In genomic region chr11:13286247-13286821, GRCh38 we compare ENCODE assay signal across 26 cellular contexts. TPM values are rescaled to one million over a fixed set of nuclear protein-coding genes. Genes with fewer than 3 reads are reported as not detected.
DNase-seq lines count a peak whose midpoint lies in the region; ATAC-seq and TF ChIP-seq lines count a peak whose summit lies in the region.
"Had no signal": no experiment of that assay in that cellular context is flagged by ENCODE, and none has a peak within 500 bp of the region (broad histone marks: within the 10 kb centered on the region; RNA-seq: fewer than 3 reads in every experiment).

No MANE protein-coding gene starts in this region.

- peaks cover 13% of the 10 kb centered on the region for H3K36me3 Mint-ChIP-seq in activated CD4-positive, alpha-beta T cell treated with anti-CD3 and anti-CD28 coated beads, Interleukin-2, amount 10 ng/mL, durations not matched to agents 24 days and 14 days (ENCODE audit: low read depth)
- peaks cover 13% of the 10 kb centered on the region for H3K36me3 Mint-ChIP-seq in CD4-positive, alpha-beta T cell (ENCODE audit: low read depth)
- H3K36me3 Mint-ChIP-seq in activated naive CD8-positive, alpha-beta T cell treated with anti-CD3 and anti-CD28 coated beads, Interleukin-2, amount 10 ng/mL, durations not matched to agents 7 days and 5 days, result peaks cover 26% of the 10 kb centered on the region

- WGBS in psoas muscle, 3 donors, result 28 to 70% (median 35%) methylated on average over 2 of the region's 2 CpGs

- H3K27me3 ChIP-seq in CD4-positive, alpha-beta T cell (ENCODE audit: control insufficient read depth, insufficient read depth, low read length), result no peaks in the 10 kb centered on the region
- no peaks in the 10 kb centered on the region for H3K27me3 ChIP-seq in psoas muscle (ENCODE audit: insufficient read depth in 3 of 3, low read length in 2 of 3)
- H3K27me3 ChIP-seq: esophagus muscularis mucosa, transverse colon had no signal

- H3K27ac Mint-ChIP-seq in activated CD4-positive, alpha-beta T cell treated with anti-CD3 and anti-CD28 coated beads, Interleukin-2, amount 10 ng/mL, durations not matched to agents 24 days and 14 days, result peak overlapping the region; percentile 81
- H3K27ac Mint-ChIP-seq in CD4-positive, alpha-beta T cell, result peak overlapping the region; percentile 27
- H3K27ac Mint-ChIP-seq in activated naive CD8-positive, alpha-beta T cell treated with anti-CD3 and anti-CD28 coated beads, Interleukin-2, amount 10 ng/mL, durations not matched to agents 7 days and 5 days, result peak overlapping the region; percentile 50
- H3K27ac Mint-ChIP-seq: endodermal cell, HFFc6 had no signal

- intact Hi-C loops in activated CD4-positive, alpha-beta T cell treated with anti-CD3 and anti-CD28 coated beads, Interleukin-2, amount 10 ng/mL, durations not matched to agents 24 days and 14 days (cut with micrococcal nuclease), result loop anchor here (2.0 to 5.0 kb wide), 3 partner anchors 32 to 1606 kb away; partner anchors contain the start of gene CYP2R1
- intact Hi-C loops in CD4-positive, alpha-beta T cell (cut with DNase I, micrococcal nuclease), result loop anchor here in 1 of 2 experiments (2.0 kb wide), 1 partner anchor 48 kb away; no protein-coding TSS in a partner anchor
- intact Hi-C loops in psoas muscle (cut with DNase I), result no loop called here

- no peak overlapping the region for H3K4me3 ChIP-seq in psoas muscle
- H3K4me3 ChIP-seq: coronary artery, esophagus muscularis mucosa, GM23248, transverse colon had no signal

- peaks cover 5% of the 10 kb centered on the region for H3K9me3 Mint-ChIP-seq in activated CD4-positive, alpha-beta T cell treated with anti-CD3 and anti-CD28 coated beads, Interleukin-2, amount 10 ng/mL, durations not matched to agents 24 days and 14 days
- H3K9me3 Mint-ChIP-seq in CD4-positive, alpha-beta T cell, result no peaks in the 10 kb centered on the region
- H3K9me3 Mint-ChIP-seq in activated naive CD8-positive, alpha-beta T cell treated with anti-CD3 and anti-CD28 coated beads, Interleukin-2, amount 10 ng/mL, durations not matched to agents 7 days and 5 days, result no peaks in the 10 kb centered on the region
- H3K9me3 Mint-ChIP-seq: endodermal cell, HFFc6 had no signal

- H3K4me1 Mint-ChIP-seq in activated CD4-positive, alpha-beta T cell treated with anti-CD3 and anti-CD28 coated beads, Interleukin-2, amount 10 ng/mL, durations not matched to agents 24 days and 14 days, result peaks cover 69% of the 10 kb centered on the region
- peaks cover 94% of the 10 kb centered on the region for H3K4me1 Mint-ChIP-seq in CD4-positive, alpha-beta T cell (ENCODE audit: low read depth)
- H3K4me1 Mint-ChIP-seq in activated naive CD8-positive, alpha-beta T cell treated with anti-CD3 and anti-CD28 coated beads, Interleukin-2, amount 10 ng/mL, durations not matched to agents 7 days and 5 days, result peaks cover 79% of the 10 kb centered on the region

- CTCF ChIA-PET in CD4-positive, alpha-beta T cell (lab: Charles Lee), result interaction anchor here (2.1 to 3.2 kb wide), 2 partner anchors 22 to 49 kb away, joined by 5 to 13 read pairs; no protein-coding TSS in a partner anchor

- no peak overlapping the region for H3K4me3 Mint-ChIP-seq in activated CD4-positive, alpha-beta T cell treated with anti-CD3 and anti-CD28 coated beads, Interleukin-2, amount 10 ng/mL, durations not matched to agents 24 days and 14 days
- H3K4me3 Mint-ChIP-seq in CD4-positive, alpha-beta T cell, result no peak overlapping the region
- peak overlapping the region; percentile 56 for H3K4me3 Mint-ChIP-seq in activated naive CD8-positive, alpha-beta T cell treated with anti-CD3 and anti-CD28 coated beads, Interleukin-2, amount 10 ng/mL, durations not matched to agents 7 days and 5 days
- H3K4me3 Mint-ChIP-seq: endodermal cell, HFFc6 had no signal

- H3K36me3 ChIP-seq in psoas muscle (ENCODE audit: insufficient read depth in 1 of 2, low read depth in 1 of 2), result no peaks in the 10 kb centered on the region
- H3K36me3 ChIP-seq: esophagus muscularis mucosa, transverse colon, WERI-Rb-1 had no signal

- no peak for TF ChIP-seq CTCF in CD4-positive, alpha-beta T cell (IDR thresholded peaks at IDR 0.05)
- no peak for TF ChIP-seq CTCF in psoas muscle (IDR thresholded peaks at IDR 0.05)

- peaks cover 74% of the 10 kb centered on the region for H3K4me1 ChIP-seq in psoas muscle
- H3K4me1 ChIP-seq: parathyroid adenoma had no signal

- ATAC-seq in CD4-positive, alpha-beta T cell (ENCODE audit: poor library complexity), result no peak
- no peak for ATAC-seq in activated naive CD8-positive, alpha-beta T cell treated with anti-CD3 and anti-CD28 coated beads, Interleukin-2, amount 10 ng/mL, durations not matched to agents 7 days and 5 days (ENCODE audit: low read depth)
- ATAC-seq in psoas muscle (no peak), GM21825 (IDR thresholded peaks at IDR 0.05; ENCODE audit: unreplicated experiment) (no peak)
- ATAC-seq: sciatic nerve had no signal

- H3K27me3 Mint-ChIP-seq in activated CD4-positive, alpha-beta T cell treated with anti-CD3 and anti-CD28 coated beads, Interleukin-2, amount 10 ng/mL, durations not matched to agents 24 days and 14 days, result no peaks in the 10 kb centered on the region
- no peaks in the 10 kb centered on the region for H3K27me3 Mint-ChIP-seq in CD4-positive, alpha-beta T cell
- no peaks in the 10 kb centered on the region for H3K27me3 Mint-ChIP-seq in activated naive CD8-positive, alpha-beta T cell treated with anti-CD3 and anti-CD28 coated beads, Interleukin-2, amount 10 ng/mL, durations not matched to agents 7 days and 5 days

- no peak overlapping the region for H3K27ac ChIP-seq in CD4-positive, alpha-beta T cell (ENCODE audit: low read depth, low read length)
- H3K27ac ChIP-seq in psoas muscle, result peak overlapping the region; percentile 66
- H3K27ac ChIP-seq: coronary artery, esophagus muscularis mucosa, GM23248, parathyroid adenoma, transverse colon, WERI-Rb-1 had no signal

- DNase-seq in activated CD4-positive, alpha-beta T cell treated with anti-CD3 and anti-CD28 coated beads, Interleukin-2, amount 10 ng/mL, durations not matched to agents 24 days and 14 days, result no peak
- no peak for DNase-seq in activated CD4-positive, alpha-beta T cell treated with anti-CD3 and anti-CD28 coated beads for 1 hour
- DNase-seq in CD4-positive, alpha-beta T cell, result no peak
- no peak for DNase-seq in activated naive CD8-positive, alpha-beta T cell treated with anti-CD3 and anti-CD28 coated beads, Interleukin-2, amount 10 ng/mL, durations not matched to agents 7 days and 5 days
- DNase-seq in psoas muscle (no peak), UCSD-AML1 (lab: John Stamatoyannopoulos, UW; ENCODE audit: unreplicated experiment) (no peak)
- DNase-seq in activated effector memory CD4-positive, alpha-beta T cell treated with anti-CD3 and anti-CD28 coated beads, Interleukin-2, amount 50 U/mL, for 16 hours, result no peak
- DNase-seq: AML-193, amniotic stem cell, COR-L47, DMS79, endodermal cell, GM23248, HFFc6, islet precursor cell, NCI-H1105, NCI-H2029, NCI-H2227 treated with DMSO at 0.1 percent for 48 hours, NCI-H69, transverse colon, WERI-Rb-1 had no signal

- H3K9me3 ChIP-seq in CD4-positive, alpha-beta T cell (ENCODE audit: control insufficient read depth, low read length), result no peaks in the 10 kb centered on the region
- H3K9me3 ChIP-seq in psoas muscle, result no peaks in the 10 kb centered on the region
- H3K9me3 ChIP-seq: esophagus muscularis mucosa, transverse colon had no signal

- POLR2A ChIA-PET in CD4-positive, alpha-beta T cell (lab: Charles Lee), result no interaction called here
- POLR2A ChIA-PET in activated naive CD8-positive, alpha-beta T cell treated with anti-CD3 and anti-CD28 coated beads, Interleukin-2, amount 10 ng/mL, durations not matched to agents 7 days and 5 days (lab: Charles Lee), result interaction anchor here (0.5 to 2.0 kb wide), 5 partner anchors 12 to 52 kb away, joined by 3 to 11 read pairs (median 5); no protein-coding TSS in a partner anchor

RNA-seq across cellular contexts. Expression of gene BMAL1, which starts 8.7 kb away (rescaled TPM):
- 22.2 and 22.4 TPM in 2 replicates for total RNA-seq in activated CD4-positive, alpha-beta T cell treated with anti-CD3 and anti-CD28 coated beads, Interleukin-2, amount 10 ng/mL, durations not matched to agents 24 days and 14 days
- total RNA-seq in CD4-positive, alpha-beta T cell, result 10 to 100 TPM; 71.3 to 73.3 TPM
- total RNA-seq in activated naive CD8-positive, alpha-beta T cell treated with anti-CD3 and anti-CD28 coated beads, Interleukin-2, amount 10 ng/mL, durations not matched to agents 7 days and 5 days, result 10 to 100 TPM; 76.8 to 83.3 TPM
- total RNA-seq in psoas muscle, result 10 to 100 TPM; 15.1 to 35.4 (median 23.4) TPM
- 10 to 100 TPM in 2 of 3 donors, 1 to 10 TPM in 1; 7.4 to 34.6 (median 28.2) TPM for polyA plus RNA-seq in psoas muscle

Comparison
In these comparisons a context has a peak if more than half of its experiments do, and no peak if none do; other contexts are left out.
1. H3K27ac Mint-ChIP-seq: peak in every context shown above with its lines; median percentile 81 in activated CD4-positive, alpha-beta T cell treated with anti-CD3 and anti-CD28 coated beads, Interleukin-2, amount 10 ng/mL, durations not matched to agents 24 days and 14 days; 50 in activated naive CD8-positive, alpha-beta T cell treated with anti-CD3 and anti-CD28 coated beads, Interleukin-2, amount 10 ng/mL, durations not matched to agents 7 days and 5 days; 27 in CD4-positive, alpha-beta T cell.